Comparison of ENCODE assay signal across 11 cellular contexts in genomic region chr11:8327761-8328192, GRCh38.
DNase-seq lines count a peak whose midpoint lies in the region; ATAC-seq lines count a peak whose summit lies in the region.
"Had no signal": no experiment of that assay in that cellular context is flagged by ENCODE, and none has a peak within 500 bp of the region (broad histone marks: within the 10 kb centered on the region; RNA-seq: fewer than 3 reads in every experiment).

No MANE protein-coding gene starts in this region.

- H3K9me3 Mint-ChIP-seq in stimulated activated naive CD8-positive, alpha-beta T cell treated with anti-CD3 and anti-CD28 coated beads, Interleukin-15, amount 100 ng/mL, for 72 hours = no peaks in the 10 kb centered on the region
- no peaks in the 10 kb centered on the region for H3K9me3 Mint-ChIP-seq in stimulated activated effector memory CD8-positive, alpha-beta T cell treated with anti-CD3 and anti-CD28 coated beads, Interleukin-12 subunit alpha, Interleukin-12 subunit beta, amount 100 ng/mL, for 72 hours

- H3K4me3 Mint-ChIP-seq in stimulated activated naive CD8-positive, alpha-beta T cell treated with anti-CD3 and anti-CD28 coated beads, Interleukin-15, amount 100 ng/mL, for 72 hours = no peak overlapping the region
- H3K4me3 Mint-ChIP-seq in stimulated activated effector memory CD8-positive, alpha-beta T cell treated with anti-CD3 and anti-CD28 coated beads, Interleukin-12 subunit alpha, Interleukin-12 subunit beta, amount 100 ng/mL, for 72 hours = no peak overlapping the region

- peaks cover 14% of the 10 kb centered on the region for H3K4me1 Mint-ChIP-seq in stimulated activated naive CD8-positive, alpha-beta T cell treated with anti-CD3 and anti-CD28 coated beads, Interleukin-15, amount 100 ng/mL, for 72 hours
- no peaks in the 10 kb centered on the region for H3K4me1 Mint-ChIP-seq in stimulated activated effector memory CD8-positive, alpha-beta T cell treated with anti-CD3 and anti-CD28 coated beads, Interleukin-12 subunit alpha, Interleukin-12 subunit beta, amount 100 ng/mL, for 72 hours

- peak; percentile 22 for ATAC-seq in stimulated activated naive CD8-positive, alpha-beta T cell treated with anti-CD3 and anti-CD28 coated beads, Interleukin-15, amount 100 ng/mL, for 72 hours
- no peak for ATAC-seq in stimulated activated naive CD8-positive, alpha-beta T cell treated with anti-CD3 and anti-CD28 coated beads, Interleukin-15, Interleukin-2, amounts not matched to agents 100 U/mL and 50 U/mL, for 24 hours
- ATAC-seq in HG02642 (IDR thresholded peaks at IDR 0.05; ENCODE audit: poor library complexity, unreplicated experiment) (peak; percentile 68), HG03565 (IDR thresholded peaks at IDR 0.05; ENCODE audit: unreplicated experiment) (peak; percentile 55), sciatic nerve (no peak)
- no peak for ATAC-seq in stimulated activated effector memory CD8-positive, alpha-beta T cell treated with anti-CD3 and anti-CD28 coated beads, Interleukin-12 subunit alpha, Interleukin-12 subunit beta, amount 100 ng/mL, for 72 hours

- peaks cover 27% of the 10 kb centered on the region for H3K27me3 Mint-ChIP-seq in stimulated activated naive CD8-positive, alpha-beta T cell treated with anti-CD3 and anti-CD28 coated beads, Interleukin-15, amount 100 ng/mL, for 72 hours

- intact Hi-C loops in sciatic nerve (cut with DNase I) = no loop called here

- no peak overlapping the region for H3K27ac Mint-ChIP-seq in stimulated activated naive CD8-positive, alpha-beta T cell treated with anti-CD3 and anti-CD28 coated beads, Interleukin-15, amount 100 ng/mL, for 72 hours
- no peak overlapping the region for H3K27ac Mint-ChIP-seq in stimulated activated effector memory CD8-positive, alpha-beta T cell treated with anti-CD3 and anti-CD28 coated beads, Interleukin-12 subunit alpha, Interleukin-12 subunit beta, amount 100 ng/mL, for 72 hours

- peak in 1 of 2 donors; percentile 25 for DNase-seq in stimulated activated naive CD8-positive, alpha-beta T cell treated with anti-CD3 and anti-CD28 coated beads, Interleukin-15, amount 100 ng/mL, for 72 hours
- DNase-seq in stimulated activated naive CD8-positive, alpha-beta T cell treated with anti-CD3 and anti-CD28 coated beads, Interleukin-15, Interleukin-2, amounts not matched to agents 100 U/mL and 50 U/mL, for 24 hours = no peak
- DNase-seq in COR-L47 (lab: John Stamatoyannopoulos, UW) (no peak), NCI-H187 (lab: John Stamatoyannopoulos, UW) (no peak), sciatic nerve (ENCODE audit: low spot score) (no peak)
- no peak for DNase-seq in stimulated activated effector memory CD8-positive, alpha-beta T cell treated with anti-CD3 and anti-CD28 coated beads, Interleukin-12 subunit alpha, Interleukin-12 subunit beta, amount 100 ng/mL, for 72 hours (ENCODE audit: low spot score in 2 of 2)
- DNase-seq: caudate nucleus, mucosa of descending colon, SIG-M5 had no signal

- no peaks in the 10 kb centered on the region for H3K36me3 Mint-ChIP-seq in stimulated activated effector memory CD8-positive, alpha-beta T cell treated with anti-CD3 and anti-CD28 coated beads, Interleukin-12 subunit alpha, Interleukin-12 subunit beta, amount 100 ng/mL, for 72 hours

Comparison
In these comparisons a context has a peak if more than half of its experiments do, and no peak if none do; other contexts are left out.
1. ATAC-seq: peak in stimulated activated naive CD8-positive, alpha-beta T cell treated with anti-CD3 and anti-CD28 coated beads, Interleukin-15, amount 100 ng/mL, for 72 hours (single experiment), HG02642 (single experiment) and HG03565 (single experiment); none in stimulated activated naive CD8-positive, alpha-beta T cell treated with anti-CD3 and anti-CD28 coated beads, Interleukin-15, Interleukin-2, amounts not matched to agents 100 U/mL and 50 U/mL, for 24 hours (single experiment), sciatic nerve (single experiment) and stimulated activated effector memory CD8-positive, alpha-beta T cell treated with anti-CD3 and anti-CD28 coated beads, Interleukin-12 subunit alpha, Interleukin-12 subunit beta, amount 100 ng/mL, for 72 hours (single experiment).